8 cellular contexts compared by ENCODE assay signal in genomic region chr13:27619711-27620376, GRCh38. TPM values are rescaled to one million over a fixed set of nuclear protein-coding genes. Genes with fewer than 3 reads are reported as not detected.
DNase-seq lines count a peak whose midpoint lies in the region; ATAC-seq, FAIRE-seq and TF ChIP-seq lines count a peak whose summit lies in the region.

No MANE protein-coding gene starts in this region.

- DNase-seq in AG08395 (ENCODE audit: low spot score): peak; percentile 40
- DNase-seq in Panc1 (ENCODE audit: low read depth, low spot score): no peak
- no peak for DNase-seq in adipocyte (ENCODE audit: low read depth)
- DNase-seq in hepatocyte (ENCODE audit: low spot score): no peak
- no peak for DNase-seq in small intestine
- no peak for DNase-seq in cerebellum (ENCODE audit: low spot score)

- POLR2A ChIA-PET in Panc1 (lab: Charles Lee): interaction anchor here (0.8 kb wide), 1 partner anchor 21 kb away, joined by 3 read pairs; no protein-coding TSS in a partner anchor

- H3K79me2 ChIP-seq in hepatocyte: peaks cover 82% of the 10 kb centered on the region

- no peak for FAIRE-seq in small intestine (lab: Jason Lieb, UNC)

- intact Hi-C loops in Panc1 (cut with micrococcal nuclease; ENCODE audit: unreplicated experiment): no loop called here

- H3K27ac ChIP-seq in Panc1 (ENCODE audit: low read length): peak overlapping the region; percentile 72
- H3K27ac ChIP-seq in hepatocyte: peak overlapping the region; percentile 93
- H3K27ac ChIP-seq in small intestine (ENCODE audit: low read depth in 1 of 2, low read length in 1 of 2): peak overlapping the region; percentile 95 to 97

- H4K20me1 ChIP-seq in hepatocyte (ENCODE audit: insufficient read depth, poor library complexity, severe bottlenecking): peaks cover 41% of the 10 kb centered on the region

- peaks cover 21% of the 10 kb centered on the region for H3K4me1 ChIP-seq in Panc1 (ENCODE audit: control insufficient read depth, insufficient read depth, low read length)
- peaks cover 39% of the 10 kb centered on the region for H3K4me1 ChIP-seq in adipocyte (ENCODE audit: control insufficient read depth, insufficient read depth, low read length)
- H3K4me1 ChIP-seq in hepatocyte (ENCODE audit: insufficient read depth): peaks cover 46% of the 10 kb centered on the region
- peaks cover 2 to 9% of the 10 kb centered on the region in 2 donors for H3K4me1 ChIP-seq in small intestine (ENCODE audit: control insufficient read depth in 2 of 2, insufficient read depth in 1 of 2, low read depth in 1 of 2, low read length in 1 of 2)

- peaks cover 12% of the 10 kb centered on the region for H3K36me3 ChIP-seq in Panc1 (ENCODE audit: control insufficient read depth, insufficient read depth, low read length)
- no peaks in the 10 kb centered on the region for H3K36me3 ChIP-seq in adipocyte (ENCODE audit: control insufficient read depth, insufficient read depth, low read length, severe bottlenecking)
- no peaks in the 10 kb centered on the region for H3K36me3 ChIP-seq in hepatocyte (replicated peaks; ENCODE audit: insufficient read depth, low read depth)
- H3K36me3 ChIP-seq in small intestine (ENCODE audit: control insufficient read depth in 2 of 2, insufficient read depth in 2 of 2, low read length in 2 of 2): no peaks in the 10 kb centered on the region

- TF ChIP-seq CTCF in Panc1 (IDR thresholded peaks at IDR 0.05) (no peak; the same call in 1 of the 2 replicates), hepatocyte (IDR thresholded peaks at IDR 0.05; ENCODE audit: poor library complexity) (peak; percentile 27)

- H3K27me3 ChIP-seq in Panc1 (ENCODE audit: control insufficient read depth, insufficient read depth, low read length) (no peaks in the 10 kb centered on the region), adipocyte (replicated peaks; ENCODE audit: control insufficient read depth, insufficient read depth, low read length) (no peaks in the 10 kb centered on the region), hepatocyte (no peaks in the 10 kb centered on the region), small intestine (ENCODE audit: control insufficient read depth in 2 of 2, insufficient read depth in 2 of 2, low read length in 2 of 2) (no peaks in the 10 kb centered on the region)

- H3K9me3 ChIP-seq in Panc1 (ENCODE audit: control insufficient read depth, insufficient read depth, low read depth, low read length) (no peaks in the 10 kb centered on the region), adipocyte (ENCODE audit: control insufficient read depth, low read length) (no peaks in the 10 kb centered on the region), hepatocyte (ENCODE audit: low read depth) (no peaks in the 10 kb centered on the region), small intestine (ENCODE audit: control insufficient read depth, low read depth) (no peaks in the 10 kb centered on the region)

- no peaks in the 10 kb centered on the region for H3K9me2 ChIP-seq in hepatocyte (replicated peaks; ENCODE audit: insufficient read depth)

- CTCF ChIA-PET in Panc1 (lab: Charles Lee): no interaction called here

- H2AFZ ChIP-seq in hepatocyte: peak overlapping the region; percentile 73

- in situ Hi-C loops in Panc1 (cut with HindIII; ENCODE audit: low pct_unique_long_range_greater_than_20kb, low sequenced_read_pairs): no loop called here

- WGBS in hepatocyte (ENCODE audit: low lambda C conversion rate, missing lambda C conversion rate): under 1% methylated on average over 34 of the region's 47 CpGs
- WGBS in small intestine, 3 donors: 0 to 1% (median 0%) methylated on average over 39 to 47 of the region's 47 CpGs

- H3K9ac ChIP-seq in adipocyte (ENCODE audit: low read length): peak overlapping the region; percentile 88

- no TSS peak for BruUV-seq in Panc1 (replicated peaks; lab: Mats Ljungman, UMichigan)

- H3K4me2 ChIP-seq in hepatocyte: peak overlapping the region; percentile 79

- peak overlapping the region; percentile 81 to 88 for H3K4me3 ChIP-seq in Panc1 (ENCODE audit: low read depth in 2 of 2, low read length in 2 of 2)
- peak overlapping the region; percentile 98 for H3K4me3 ChIP-seq in adipocyte (ENCODE audit: low read length)
- H3K4me3 ChIP-seq in hepatocyte: peak overlapping the region; percentile 83
- peak overlapping the region; percentile 77 to 94 for H3K4me3 ChIP-seq in small intestine (ENCODE audit: low read depth in 1 of 2, low read length in 2 of 2)

- ATAC-seq in GM18858 (IDR thresholded peaks at IDR 0.05; ENCODE audit: unreplicated experiment): peak; percentile 16
- ATAC-seq in HG03045 (IDR thresholded peaks at IDR 0.05; ENCODE audit: unreplicated experiment): peak; percentile 33
- ATAC-seq in Panc1: peak; percentile 62

RNA-seq across cellular contexts. Expression of gene LNX2, which starts 0.5 kb away (rescaled TPM):
- 11.6 TPM for total RNA-seq in Panc1 (2021; ENCODE audit: unreplicated experiment)
- 4.3 TPM for polyA plus RNA-seq in Panc1 (2012; ENCODE audit: insufficient read length)
- total RNA-seq in hepatocyte: 28.5 and 28.8 TPM in 2 replicates
- 8.7 and 8.8 TPM in 2 replicates for polyA plus RNA-seq in hepatocyte
- 10 to 100 TPM in 2 of 3 donors, 1 to 10 TPM in 1; 9.6 to 21.0 (median 15.4) TPM for polyA plus RNA-seq in small intestine
- 16.6 TPM for total RNA-seq in cerebellum

RNA-seq across cellular contexts. Expression of gene POLR1D, which starts 1.8 kb away (rescaled TPM):
- total RNA-seq in Panc1 (2021; ENCODE audit: unreplicated experiment) (75.6 TPM), hepatocyte (102 and 106 TPM in 2 replicates), cerebellum (47.4 TPM)
- polyA plus RNA-seq in Panc1 (2012; ENCODE audit: insufficient read length): 61.7 TPM
- polyA plus RNA-seq in hepatocyte (98.4 and 116 TPM in 2 replicates), small intestine (100 to 1,000 TPM; 145 to 192 (median 172) TPM)
